Comparison of ENCODE assay signal across 11 cellular contexts in genomic region chr12:52246720-52247621, GRCh38. TPM values are rescaled to one million over a fixed set of nuclear protein-coding genes. Genes with fewer than 3 reads are reported as not detected.
DNase-seq lines count a peak whose midpoint lies in the region; ATAC-seq, FAIRE-seq and TF ChIP-seq lines count a peak whose summit lies in the region.
"Had no signal": no experiment of that assay in that cellular context is flagged by ENCODE, and none has a peak within 500 bp of the region (broad histone marks: within the 10 kb centered on the region; RNA-seq: fewer than 3 reads in every experiment).

No MANE protein-coding gene starts in this region.

- intact Hi-C loops in PC-3 (cut with micrococcal nuclease) (loop anchor here (2.0 kb wide), 1 partner anchor 78 kb away; no protein-coding TSS in a partner anchor), kidney (cut with DNase I) (no loop called here)

- peaks cover 27% of the 10 kb centered on the region for H3K27me3 Mint-ChIP-seq in glutamatergic neuron (ENCODE audit: unreplicated experiment)

- H3K36me3 ChIP-seq in H7 (replicated peaks; ENCODE audit: control insufficient read depth, insufficient read depth, low read length) (no peaks in the 10 kb centered on the region), PC-3 (ENCODE audit: low read depth, low read length) (peaks cover 46% of the 10 kb centered on the region), kidney (ENCODE audit: control insufficient read depth in 1 of 2, insufficient read depth in 2 of 2, low read length in 2 of 2) (no peaks in the 10 kb centered on the region)
- H3K36me3 ChIP-seq: heart left ventricle had no signal

- FAIRE-seq in kidney (lab: Jason Lieb, UNC): no peak

- TF ChIP-seq CTCF in PC-3 (conservative IDR thresholded peaks at IDR 0.05; ENCODE audit: low read depth, low read length) (no peak), kidney (IDR thresholded peaks at IDR 0.05; ENCODE audit: borderline replicate concordance, extremely low read depth, insufficient read depth) (no peak), glutamatergic neuron (IDR thresholded peaks at IDR 0.05; ENCODE audit: partially characterized antibody, unreplicated experiment) (no peak)

- no peak overlapping the region for H3K27ac Mint-ChIP-seq in glutamatergic neuron (ENCODE audit: unreplicated experiment)

- H3K36me3 Mint-ChIP-seq in glutamatergic neuron (ENCODE audit: unreplicated experiment): no peaks in the 10 kb centered on the region

- BruUV-seq in PC-3 (replicated peaks; lab: Mats Ljungman, UMichigan): TSS peak; percentile 53

- POLR2A ChIA-PET in PC-3 (lab: Charles Lee; ENCODE audit: unreplicated experiment): interaction anchor here (0.6 to 0.7 kb wide), 2 partner anchors 38 to 103 kb away, joined by 3 to 14 read pairs; no protein-coding TSS in a partner anchor

- H3K4me3 ChIP-seq in H7 (ENCODE audit: insufficient read depth, low read depth, low read length) (no peak overlapping the region), PC-3 (ENCODE audit: low read length) (no peak overlapping the region), kidney (ENCODE audit: low read length in 2 of 2) (no peak overlapping the region)
- H3K4me3 ChIP-seq: heart left ventricle, smooth muscle cell had no signal

- CTCF ChIA-PET in PC-3 (lab: Charles Lee): no interaction called here

- H3K9me2 ChIP-seq in PC-3 (replicated peaks; ENCODE audit: low read length): no peaks in the 10 kb centered on the region

- DNase-seq in 8988T (peak; percentile 8), H7 (peak; percentile 52), PC-3 (peak; percentile 86), kidney (no peak), glutamatergic neuron (no peak), activated gamma-delta T cell treated with Interleukin-2 at 50 U/mL for 16 hours (no peak), kidney glomerular epithelial cell (lab: John Stamatoyannopoulos, UW) (no peak)

- H3K27ac ChIP-seq in PC-3 (ENCODE audit: low read length) (peak overlapping the region; percentile 96), kidney (ENCODE audit: low read depth in 2 of 2, low read length in 2 of 2) (peak overlapping the region; percentile 16 to 41)
- H3K27ac ChIP-seq: heart left ventricle had no signal

- H3K4me3 Mint-ChIP-seq in glutamatergic neuron (ENCODE audit: unreplicated experiment): no peak overlapping the region

- H3K4me1 ChIP-seq in PC-3 (ENCODE audit: insufficient read depth, low read length) (peaks cover 72% of the 10 kb centered on the region), kidney (ENCODE audit: control insufficient read depth in 1 of 2, insufficient read depth in 1 of 2, low read depth in 1 of 2, low read length in 2 of 2) (peaks cover 26 to 40% of the 10 kb centered on the region in 2 donors)

- H3F3A ChIP-seq in PC-3 (ENCODE audit: low read length, unreplicated experiment): peaks cover 45% of the 10 kb centered on the region

- no peak overlapping the region for H2AFZ ChIP-seq in PC-3 (ENCODE audit: low read length)

- peak overlapping the region; percentile 35 for H3K4me2 ChIP-seq in PC-3 (ENCODE audit: low read length)
- H3K4me2 ChIP-seq: smooth muscle cell had no signal

- H3K9me3 ChIP-seq in PC-3 (ENCODE audit: low read length) (no peaks in the 10 kb centered on the region), kidney (ENCODE audit: control insufficient read depth in 1 of 2, low read length in 2 of 2) (no peaks in the 10 kb centered on the region)
- H3K9me3 ChIP-seq: heart left ventricle had no signal

- ATAC-seq in PC-3: peak; percentile 8
- ATAC-seq in GM21576 (IDR thresholded peaks at IDR 0.05; ENCODE audit: unreplicated experiment): no peak
- ATAC-seq: heart left ventricle, Right ventricle myocardium inferior had no signal

- H3K9me3 Mint-ChIP-seq in glutamatergic neuron (ENCODE audit: unreplicated experiment): peaks cover 8% of the 10 kb centered on the region

- H3K4me1 Mint-ChIP-seq in glutamatergic neuron (ENCODE audit: low read depth, unreplicated experiment): peaks cover 8% of the 10 kb centered on the region

- no peaks in the 10 kb centered on the region for H4K20me1 ChIP-seq in PC-3 (ENCODE audit: low read length)

- H3K9ac ChIP-seq in PC-3 (ENCODE audit: low read length): peak overlapping the region; percentile 37
- peak overlapping the region in 1 of 2 donors; percentile 46 for H3K9ac ChIP-seq in kidney (ENCODE audit: low read length in 2 of 2)

- H3K27me3 ChIP-seq in H7 (ENCODE audit: control insufficient read depth, insufficient read depth, low read length) (peaks cover 14% of the 10 kb centered on the region), PC-3 (ENCODE audit: low read length) (no peaks in the 10 kb centered on the region)

- 0 out of 2 replicates have a peak, but pooled peaks cover 3% of the 10 kb centered on the region for H3K79me2 ChIP-seq in PC-3 (ENCODE audit: low read length)

RNA-seq across cellular contexts. Expression of gene KRT7, which starts 13.9 kb away (rescaled TPM):
- total RNA-seq in H7 (2014; rRNA removed; shearing (Covaris generic)): 0.80 and 1.1 TPM in 2 replicates
- 2,144 and 2,979 TPM in 2 replicates for total RNA-seq in PC-3 (2014; rRNA removed)
- 1,490 TPM for total RNA-seq in kidney
- 173 TPM for polyA plus RNA-seq in kidney (ENCODE audit: insufficient read depth, low read depth, low replicate concordance)
- not detected for total RNA-seq in glutamatergic neuron (ENCODE audit: unreplicated experiment)
- total RNA-seq: Right ventricle myocardium inferior had no signal

RNA-seq across cellular contexts. Expression of gene KRT86, which starts 27.5 kb away (rescaled TPM):
- total RNA-seq in H7 (2014; rRNA removed; shearing (Covaris generic)): not detected in 2 replicates
- total RNA-seq in PC-3 (2014; rRNA removed) (0.98 and 1.2 TPM in 2 replicates), kidney (1.3 TPM), glutamatergic neuron (ENCODE audit: unreplicated experiment) (not detected)
- polyA plus RNA-seq in kidney (ENCODE audit: insufficient read depth, low read depth, low replicate concordance): not detected
- total RNA-seq: heart left ventricle, Right ventricle myocardium inferior, smooth muscle cell had no signal
- polyA plus RNA-seq: heart left ventricle, smooth muscle cell had no signal

RNA-seq across cellular contexts. Expression of gene KRT81, which starts 44.4 kb away (rescaled TPM):
- not detected in 2 replicates for total RNA-seq in H7 (2014; rRNA removed; shearing (Covaris generic))
- total RNA-seq in PC-3 (2014; rRNA removed) (1,688 and 2,042 TPM in 2 replicates), kidney (not detected), glutamatergic neuron (ENCODE audit: unreplicated experiment) (not detected)
- polyA plus RNA-seq in kidney (ENCODE audit: insufficient read depth, low read depth, low replicate concordance): not detected
- total RNA-seq: heart left ventricle, Right ventricle myocardium inferior had no signal
- polyA plus RNA-seq: heart left ventricle had no signal

RNA-seq across cellular contexts. Expression of gene KRT80, which starts 55.2 kb away (rescaled TPM):
- not detected in 2 replicates for total RNA-seq in H7 (2014; rRNA removed; shearing (Covaris generic))
- total RNA-seq in PC-3 (2014; rRNA removed) (19.8 and 30.1 TPM in 2 replicates), kidney (12.3 TPM), glutamatergic neuron (ENCODE audit: unreplicated experiment) (not detected)
- 1.0 TPM for polyA plus RNA-seq in kidney (ENCODE audit: insufficient read depth, low read depth, low replicate concordance)
- total RNA-seq: Right ventricle myocardium inferior had no signal

Comparison
In these comparisons a context has a peak if more than half of its experiments do, and no peak if none do; other contexts are left out.
1. DNase-seq: peak in 8988T (single experiment), H7 (single experiment) and PC-3 (single experiment); none in kidney (single experiment), glutamatergic neuron (single experiment), activated gamma-delta T cell treated with Interleukin-2 at 50 U/mL for 16 hours (single experiment) and kidney glomerular epithelial cell (single experiment).
2. RNA of gene KRT7, which starts 13.9 kb away (total RNA-seq): 2,144 to 2,979 TPM in PC-3 and 1,490 TPM in kidney (single experiment); 0.80 to 1.1 TPM in H7 and not detected in glutamatergic neuron (single experiment); every median in the first group is over 100 times any median in the second.
3. RNA of gene KRT81, which starts 44.4 kb away (total RNA-seq): 1,688 to 2,042 TPM in PC-3; not detected in kidney (single experiment), not detected in H7 and not detected in glutamatergic neuron (single experiment); every median in the first group is over 1,000 times any median in the second.